In the genomic region with DNA sequence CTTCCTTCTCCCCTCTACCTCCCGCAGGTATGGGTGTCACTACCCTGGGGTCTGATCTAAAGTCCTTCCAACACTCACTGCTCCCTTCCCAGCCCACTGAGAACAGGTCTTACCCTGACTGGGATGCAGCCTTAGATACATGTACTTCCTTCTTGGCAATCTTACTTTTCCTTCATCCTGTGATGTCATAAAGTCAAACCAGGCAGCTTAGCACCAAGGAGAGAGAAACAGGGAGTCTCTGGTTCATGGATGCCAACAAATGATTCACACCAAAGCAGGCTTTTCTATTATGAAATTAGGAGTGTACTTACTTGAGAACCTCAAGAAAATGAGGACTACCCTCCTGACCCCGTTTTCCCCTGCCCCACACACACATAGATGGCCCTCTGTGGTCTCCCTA, we compare ENCODE assay signal across 17 cellular contexts.
"Had no signal": no experiment of that assay in that cellular context is flagged by ENCODE, and none has a peak within 500 bp of the region (broad histone marks: within the 10 kb centered on the region; RNA-seq: fewer than 3 reads in every experiment).

No MANE protein-coding gene starts in this region.

- H3K4me3 ChIP-seq: coronary artery, left ventricle myocardium inferior, mucosa of descending colon, pancreas had no signal

- H3K27me3 ChIP-seq: pancreas had no signal

- H3K9me3 Mint-ChIP-seq: activated naive CD4-positive, alpha-beta T cell treated with anti-CD3 and anti-CD28 coated beads, Interleukin-2, amount 10 ng/mL, durations not matched to agents 7 days and 5 days; activated T-helper 2 cell treated with anti-CD3 and anti-CD28 coated beads, Interferon-gamma antibody, Interleukin-2, Interleukin-4, amounts not matched to agents 10 μg/mL and 5 μg/mL and 100 μg/mL, durations not matched to agents 14 hours and 24 hours and 36 hours; central memory CD8-positive, alpha-beta T cell; memory B cell; naive thymus-derived CD4-positive, alpha-beta T cell had no signal

- H3K4me3 Mint-ChIP-seq: activated naive CD4-positive, alpha-beta T cell treated with anti-CD3 and anti-CD28 coated beads, Interleukin-2, amount 10 ng/mL, durations not matched to agents 7 days and 5 days; central memory CD8-positive, alpha-beta T cell; memory B cell; naive thymus-derived CD4-positive, alpha-beta T cell had no signal

- H3K4me1 ChIP-seq: left ventricle myocardium inferior, pancreas had no signal

- ATAC-seq: mucosa of descending colon; naive thymus-derived CD4-positive, alpha-beta T cell; pancreas had no signal

- H3K4me1 Mint-ChIP-seq: activated naive CD4-positive, alpha-beta T cell treated with anti-CD3 and anti-CD28 coated beads, Interleukin-2, amount 10 ng/mL, durations not matched to agents 7 days and 5 days; central memory CD8-positive, alpha-beta T cell had no signal

- H3K27ac ChIP-seq: coronary artery, left ventricle myocardium inferior, pancreas, VCaP had no signal

- H3K9me3 ChIP-seq: left ventricle myocardium inferior, mucosa of descending colon, pancreas had no signal

- H3K27ac Mint-ChIP-seq: activated naive CD4-positive, alpha-beta T cell treated with anti-CD3 and anti-CD28 coated beads, Interleukin-2, amount 10 ng/mL, durations not matched to agents 7 days and 5 days; activated T-helper 2 cell treated with anti-CD3 and anti-CD28 coated beads, Interferon-gamma antibody, Interleukin-2, Interleukin-4, amounts not matched to agents 10 μg/mL and 5 μg/mL and 100 μg/mL, durations not matched to agents 14 hours and 24 hours and 36 hours; memory B cell had no signal

- H3K36me3 ChIP-seq: left ventricle myocardium inferior, pancreas had no signal

- H3K36me3 Mint-ChIP-seq: activated naive CD4-positive, alpha-beta T cell treated with anti-CD3 and anti-CD28 coated beads, Interleukin-2, amount 10 ng/mL, durations not matched to agents 7 days and 5 days; memory B cell; naive thymus-derived CD4-positive, alpha-beta T cell had no signal

- DNase-seq: activated CD4-positive, alpha-beta T cell treated with anti-CD3 and anti-CD28 coated beads for 1 hour; activated CD4-positive, alpha-beta T cell treated with anti-CD3 and anti-CD28 coated beads, Interleukin-2, amount 50 U/mL, for 48 hours; activated naive CD4-positive, alpha-beta T cell treated with anti-CD3 and anti-CD28 coated beads, Interleukin-2, amount 10 ng/mL, durations not matched to agents 7 days and 5 days; kidney; left ventricle myocardium inferior; mucosa of descending colon; naive thymus-derived CD4-positive, alpha-beta T cell; pancreas; stimulated activated CD4-positive, alpha-beta T cell treated with anti-CD3 and anti-CD28 coated beads, Interleukin-12 subunit alpha, Interleukin-12 subunit beta, amount 100 ng/mL, for 4 hours; stimulated activated CD4-positive, alpha-beta T cell treated with anti-CD3 and anti-CD28 coated beads, Interleukin-2, amount 100 ng/mL, for 24 hours; T-helper 1 cell; T1000 had no signal
